Comparison of ENCODE assay signal across 12 cellular contexts in the genomic region with DNA sequence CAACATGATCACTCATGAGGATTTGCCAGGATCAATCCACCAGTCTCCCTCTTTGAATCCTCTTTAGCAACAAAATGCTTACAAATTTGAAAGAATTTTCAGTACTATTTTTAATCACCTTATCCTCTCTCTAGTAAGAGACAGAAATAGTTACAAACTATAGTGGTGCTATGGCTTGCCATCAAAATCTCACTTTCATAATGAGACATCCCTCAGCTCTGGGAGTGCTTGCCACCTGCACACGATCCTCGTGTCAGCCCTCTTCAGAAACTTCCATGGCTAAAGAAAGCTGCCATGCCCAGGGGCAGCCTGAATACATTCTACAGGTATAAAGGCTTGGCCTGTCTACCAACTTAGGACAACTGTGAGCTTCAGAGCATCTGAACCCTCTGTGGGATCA.
DNase-seq lines count a peak whose midpoint lies in the region; ATAC-seq lines count a peak whose summit lies in the region.
"Had no signal": no experiment of that assay in that cellular context is flagged by ENCODE, and none has a peak within 500 bp of the region (broad histone marks: within the 10 kb centered on the region; RNA-seq: fewer than 3 reads in every experiment).

No MANE protein-coding gene starts in this region.

- intact Hi-C loops in head of caudate nucleus (cut with DNase I), result loop anchor here (10.0 kb wide), 1 partner anchor 325 kb away; a partner anchor contains a TSS

- DNase-seq in head of caudate nucleus, result no peak
- no peak for DNase-seq in kidney tubule cell (ENCODE audit: low spot score)
- DNase-seq in epidermal melanocyte (ENCODE audit: insufficient read length, low spot score), result no peak
- no peak for DNase-seq in germinal center (ENCODE audit: low spot score)
- DNase-seq: activated naive CD4-positive, alpha-beta T cell treated with Interleukin-2 at 50 U/mL for 16 hours; erythroblast; NCI-H2227 treated with DMSO at 0.1 percent for 48 hours; ovary had no signal

- ATAC-seq in GM18502 (IDR thresholded peaks at IDR 0.05; ENCODE audit: poor library complexity, unreplicated experiment) (peak; percentile 75), GM19043 (IDR thresholded peaks at IDR 0.05; ENCODE audit: low read depth, unreplicated experiment) (peak; percentile 40), HG02610 (IDR thresholded peaks at IDR 0.05; ENCODE audit: unreplicated experiment) (peak; percentile 61), HG03342 (IDR thresholded peaks at IDR 0.05; ENCODE audit: unreplicated experiment) (peak; percentile 38)
